ENCODE assay signal across 1 cellular context in genomic region chr4:68906238-68907137, GRCh38.
TF ChIP-seq lines count a peak whose summit lies in the region.

No MANE protein-coding gene starts in this region.

TF ChIP-seq in K562, 482 proteins besides CTCF, POLR2A, EP300 and RAD21 (continued from another document):
- no peak for TF ChIP-seq ARNT (IDR thresholded peaks at IDR 0.05)
- TF ChIP-seq SIX5 (IDR thresholded peaks at IDR 0.05; ENCODE audit: borderline replicate concordance in 1 of 2, insufficient read depth in 1 of 2, low read depth in 1 of 2, low read length in 2 of 2), result no peak
- TF ChIP-seq ZFPM2 (CRISPR knock-in tag; IDR thresholded peaks at IDR 0.05), result no peak
- TF ChIP-seq ID3 (CRISPR knock-in tag; IDR thresholded peaks at IDR 0.05), result no peak
- TF ChIP-seq ID3 (tag; IDR thresholded peaks at IDR 0.05), result no peak
- no peak for TF ChIP-seq ZNF124 (CRISPR knock-in tag; IDR thresholded peaks at IDR 0.05)
